ENCODE assay signal across 8 cellular contexts in genomic region chr4:75995727-75996126, GRCh38. TPM values are rescaled to one million over a fixed set of nuclear protein-coding genes. Genes with fewer than 3 reads are reported as not detected.
DNase-seq lines count a peak whose midpoint lies in the region; ATAC-seq, FAIRE-seq and TF ChIP-seq lines count a peak whose summit lies in the region.

No MANE protein-coding gene starts in this region.

- TF ChIP-seq EP300 in tibial nerve (IDR thresholded peaks at IDR 0.05) = no peak

- 8 to 9% methylated on average over 5 of the region's 5 CpGs for WGBS in tibial nerve, 2 donors

- H3K4me3 ChIP-seq in ascending aorta (no peak overlapping the region), tibial nerve (no peak overlapping the region)

- TF ChIP-seq POLR2A in GM12892 (IDR thresholded peaks at IDR 0.05; ENCODE audit: low read depth, low read length) (no peak), tibial nerve (IDR thresholded peaks at IDR 0.05) (no peak)

- FAIRE-seq in GM12892 (lab: Jason Lieb, UNC) = peak; percentile 70

- H3K27ac ChIP-seq in ascending aorta (no peak overlapping the region), tibial nerve (no peak overlapping the region)

- TF ChIP-seq CTCF in ascending aorta (IDR thresholded peaks at IDR 0.05) (peak; percentile 37 to 72 (median 54)), tibial nerve (IDR thresholded peaks at IDR 0.05) (peak; percentile 44 to 74 (median 66))

- no peak for ATAC-seq in GM18858 (IDR thresholded peaks at IDR 0.05; ENCODE audit: unreplicated experiment)
- ATAC-seq in GM21717 (IDR thresholded peaks at IDR 0.05; ENCODE audit: unreplicated experiment) = no peak

- H3K9me3 ChIP-seq in ascending aorta (no peaks in the 10 kb centered on the region), tibial nerve (no peaks in the 10 kb centered on the region)

- H3K4me1 ChIP-seq in ascending aorta (no peaks in the 10 kb centered on the region), tibial nerve (peaks cover 0 to 5% (median 0%) of the 10 kb centered on the region in 4 donors)

- H3K36me3 ChIP-seq in ascending aorta (no peaks in the 10 kb centered on the region), tibial nerve (no peaks in the 10 kb centered on the region)

- no peaks in the 10 kb centered on the region for H3K27me3 ChIP-seq in ascending aorta
- no peaks in the 10 kb centered on the region for H3K27me3 ChIP-seq in tibial nerve

- peak; percentile 42 to 64 for DNase-seq in AML-193 (lab: John Stamatoyannopoulos, UW)
- DNase-seq in GM12892 (ENCODE audit: insufficient read length) = no peak
- peak; percentile 9 for DNase-seq in NCI-H2196 treated with DMSO at 0.1 percent for 48 hours (lab: John Stamatoyannopoulos, UW; ENCODE audit: unreplicated experiment)
- no peak for DNase-seq in ascending aorta (ENCODE audit: low spot score in 2 of 2)
- DNase-seq in iris pigment epithelial cell (ENCODE audit: low read depth) = peak; percentile 49
- DNase-seq in tibial nerve (ENCODE audit: low spot score in 2 of 2) = no peak

- intact Hi-C loops in ascending aorta (cut with DNase I) = loop anchor here (10.0 kb wide), 1 partner anchor 321 kb away; the partner anchor contains the start of gene G3BP2

RNA-seq across cellular contexts. Expression of gene SDAD1, which starts 5.0 kb away (rescaled TPM):
- polyA plus RNA-seq in GM12892 (2012; ENCODE audit: missing spikeins) = 23.3 TPM
- total RNA-seq in ascending aorta = 12.0 TPM
- total RNA-seq in tibial nerve = 10 to 100 TPM; 28.0 to 49.4 (median 30.9) TPM

RNA-seq across cellular contexts. Expression of gene CXCL9, which starts 11.6 kb away (rescaled TPM):
- polyA plus RNA-seq in GM12892 (2012; ENCODE audit: missing spikeins) = 0.64 TPM
- total RNA-seq in ascending aorta (0.21 TPM), tibial nerve (1 to 10 TPM in 1 of 4 donors, under 1 TPM in 2, not detected in 1; 0.20 to 2.7 (median 0.84) TPM)

RNA-seq across cellular contexts. Expression of gene CXCL10, which starts 27.6 kb away (rescaled TPM):
- polyA plus RNA-seq in GM12892 (2012; ENCODE audit: missing spikeins) = 30.0 TPM
- total RNA-seq in ascending aorta = not detected
- 1 to 10 TPM in 2 of 4 donors, not detected in 2; 1.2 to 2.8 TPM for total RNA-seq in tibial nerve

RNA-seq across cellular contexts. Expression of gene CXCL11, which starts 40.1 kb away (rescaled TPM):
- not detected for polyA plus RNA-seq in GM12892 (2012; ENCODE audit: missing spikeins)
- not detected for total RNA-seq in ascending aorta
- not detected for total RNA-seq in tibial nerve

RNA-seq across cellular contexts. Expression of gene NAAA, which starts 54.9 kb away (rescaled TPM):
- polyA plus RNA-seq in GM12892 (2012; ENCODE audit: missing spikeins) = 7.2 TPM
- total RNA-seq in ascending aorta (287 TPM), tibial nerve (100 to 1,000 TPM in 3 of 4 donors, 10 to 100 TPM in 1; 70.5 to 191 (median 170) TPM)

Comparison
In these comparisons a context has a peak if more than half of its experiments do, and no peak if none do; other contexts are left out.
1. DNase-seq: peak in AML-193 (2 of 2), NCI-H2196 treated with DMSO at 0.1 percent for 48 hours (single experiment) and iris pigment epithelial cell (single experiment); none in GM12892 (single experiment), ascending aorta (0 of 2) and tibial nerve (0 of 2).